12 cellular contexts compared by ENCODE assay signal in the genomic region with DNA sequence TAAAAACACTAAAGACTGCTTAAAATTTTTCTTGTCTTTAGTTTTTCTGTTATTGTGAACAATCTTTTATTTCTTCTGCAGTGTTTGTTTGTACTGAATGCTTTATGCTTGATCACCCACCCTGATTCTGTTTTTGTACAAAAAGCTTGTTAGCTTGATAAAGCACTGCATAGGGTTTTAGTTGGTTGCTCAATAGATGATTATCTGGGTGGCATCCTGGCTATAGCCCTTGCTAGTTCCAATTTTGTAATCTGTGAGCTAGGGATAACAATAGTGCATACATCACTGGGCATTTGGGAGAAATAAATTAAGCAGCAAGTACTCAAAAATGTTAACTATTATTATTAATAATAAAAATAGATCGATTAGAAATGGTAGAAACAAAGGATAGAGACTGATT.
"Had no signal": no experiment of that assay in that cellular context is flagged by ENCODE, and none has a peak within 500 bp of the region (broad histone marks: within the 10 kb centered on the region; RNA-seq: fewer than 3 reads in every experiment).

No MANE protein-coding gene starts in this region.

- H3K4me3 ChIP-seq: esophagus muscularis mucosa, gastrocnemius medialis, heart right ventricle, mucosa of descending colon, ovary, right atrium auricular region had no signal

- H3K36me3 ChIP-seq: esophagus muscularis mucosa, gastrocnemius medialis, heart right ventricle, ovary, right atrium auricular region had no signal

- H3K27me3 ChIP-seq: esophagus muscularis mucosa, ovary, right atrium auricular region had no signal

- H3K4me1 ChIP-seq: esophagus muscularis mucosa, heart right ventricle had no signal

- FAIRE-seq: small intestine had no signal

- DNase-seq: effector memory CD4-positive, alpha-beta T cell; gastrocnemius medialis; heart right ventricle; mucosa of descending colon; natural killer cell; ovary; stimulated activated CD4-positive, alpha-beta T cell treated with anti-CD3 and anti-CD28 coated beads, Interleukin-12 subunit alpha, Interleukin-12 subunit beta, amount 100 ng/mL, for 4 hours; stimulated activated naive CD4-positive, alpha-beta T cell treated with Interleukin-2 at 50 U/mL for 16 hours had no signal

- H3K27ac ChIP-seq: epithelial cell of prostate, esophagus muscularis mucosa, gastrocnemius medialis, heart right ventricle, ovary, right atrium auricular region had no signal

- ATAC-seq: natural killer cell had no signal

- H3K9me3 ChIP-seq: esophagus muscularis mucosa, gastrocnemius medialis, heart right ventricle, mucosa of descending colon, ovary, right atrium auricular region had no signal
